Comparison of ENCODE assay signal across 1 cellular context in genomic region chr1:167820684-167821355, GRCh38.
TF ChIP-seq lines count a peak whose summit lies in the region.

No MANE protein-coding gene starts in this region.

TF ChIP-seq in K562, 482 proteins besides CTCF, POLR2A, EP300 and RAD21 (continued from another document and continues in another):
- TF ChIP-seq ZNF609 (CRISPR knock-in tag; IDR thresholded peaks at IDR 0.05; ENCODE audit: borderline replicate concordance), result no peak
- 0 out of 2 replicates have a peak, but pooled peaks have one; percentile 59 for TF ChIP-seq TCF15 (CRISPR knock-in tag; IDR thresholded peaks at IDR 0.05)
- TF ChIP-seq SMARCB1 (IDR thresholded peaks at IDR 0.05; ENCODE audit: insufficient read length, low read depth), result no peak
- 0 out of 4 replicates have a peak, but pooled peaks of 1 of the 2 experiments have one; percentile 20 for TF ChIP-seq MNT (conservative IDR thresholded peaks at IDR 0.05)
- no peak for TF ChIP-seq FOXA3 (CRISPR knock-in tag; conservative IDR thresholded peaks at IDR 0.05 in 1 of 2, IDR thresholded peaks at IDR 0.05 in 1 of 2)
- no peak for TF ChIP-seq ZNF444 (CRISPR knock-in tag; IDR thresholded peaks at IDR 0.05)
- TF ChIP-seq MAFF (IDR thresholded peaks at IDR 0.05; ENCODE audit: low read length), result peak; percentile 64; the same call in 1 of the 2 replicates
- no peak for TF ChIP-seq ZNF253 (CRISPR knock-in tag; conservative IDR thresholded peaks at IDR 0.05)
- peak; percentile 17 for TF ChIP-seq E2F8 (IDR thresholded peaks at IDR 0.05; ENCODE audit: low read depth, partially characterized antibody)
- TF ChIP-seq PATZ1 (CRISPR knock-in tag; IDR thresholded peaks at IDR 0.05; ENCODE audit: borderline replicate concordance), result no peak
- 0 out of 2 replicates have a peak, but pooled peaks have one; percentile 50 for TF ChIP-seq ZNF133 (CRISPR knock-in tag; IDR thresholded peaks at IDR 0.05)
- no peak for TF ChIP-seq ZBTB33 (CRISPR knock-in tag; IDR thresholded peaks at IDR 0.05)
- peak; percentile 77 for TF ChIP-seq ZNF316 (IDR thresholded peaks at IDR 0.05)
- TF ChIP-seq KLF10 (CRISPR knock-in tag; IDR thresholded peaks at IDR 0.05), result no peak
- TF ChIP-seq ARID4B (CRISPR knock-in tag; IDR thresholded peaks at IDR 0.05), result no peak
- peak; percentile 40 for TF ChIP-seq KDM5B (IDR thresholded peaks at IDR 0.05; ENCODE audit: insufficient replicate concordance, low read depth, low read length)
- no peak for TF ChIP-seq STAT5A (IDR thresholded peaks at IDR 0.05; ENCODE audit: borderline replicate concordance, low read length)
- TF ChIP-seq ZNF668 (CRISPR knock-in tag; IDR thresholded peaks at IDR 0.05), result no peak
- no peak for TF ChIP-seq JUNB (CRISPR knock-in tag; conservative IDR thresholded peaks at IDR 0.05)
- no peak for TF ChIP-seq ZNF76 (CRISPR knock-in tag; IDR thresholded peaks at IDR 0.05; ENCODE audit: borderline replicate concordance)
- 0 out of 2 replicates have a peak, but pooled peaks have one; percentile 25 for TF ChIP-seq CXXC5 (CRISPR knock-in tag; IDR thresholded peaks at IDR 0.05)
- no peak for TF ChIP-seq GATA2 (CRISPR knock-in tag; IDR thresholded peaks at IDR 0.05)
- no peak for TF ChIP-seq ZNF41 (CRISPR knock-in tag; conservative IDR thresholded peaks at IDR 0.05)
- no peak for TF ChIP-seq PKNOX1 (IDR thresholded peaks at IDR 0.05)
- no peak for TF ChIP-seq ZNF431 (CRISPR knock-in tag; IDR thresholded peaks at IDR 0.05)
- TF ChIP-seq SIN3A (IDR thresholded peaks at IDR 0.05; ENCODE audit: borderline replicate concordance in 2 of 2, control insufficient read depth in 1 of 2, low read depth in 2 of 2, low read length in 2 of 2), result no peak
- no peak for TF ChIP-seq NBN (IDR thresholded peaks at IDR 0.05; ENCODE audit: low read depth)
- no peak for TF ChIP-seq ZNF77 (CRISPR knock-in tag; IDR thresholded peaks at IDR 0.05)
- no peak for TF ChIP-seq PYGO2 (tag; IDR thresholded peaks at IDR 0.05)
- TF ChIP-seq PCBP2 (IDR thresholded peaks at IDR 0.05; ENCODE audit: low read depth, low read length, poor library complexity, severe bottlenecking), result no peak
- 0 out of 2 replicates have a peak, but pooled peaks have one; percentile 35 for TF ChIP-seq GMEB1 (CRISPR knock-in tag; IDR thresholded peaks at IDR 0.05)
- TF ChIP-seq STAT5B (CRISPR knock-in tag; IDR thresholded peaks at IDR 0.05), result no peak
- no peak for TF ChIP-seq CREBBP (IDR thresholded peaks at IDR 0.05; ENCODE audit: low read depth, low read length)
- no peak for TF ChIP-seq ZNF785 (CRISPR knock-in tag; IDR thresholded peaks at IDR 0.05)
- peak; percentile 53 for TF ChIP-seq SMARCA4 (IDR thresholded peaks at IDR 0.05)
- TF ChIP-seq ZNF551 (CRISPR knock-in tag; IDR thresholded peaks at IDR 0.05), result no peak
- TF ChIP-seq NELFE (IDR thresholded peaks at IDR 0.05; ENCODE audit: insufficient read depth, insufficient read length), result no peak
- TF ChIP-seq CC2D1A (IDR thresholded peaks at IDR 0.05), result 0 out of 2 replicates have a peak, but pooled peaks have one; percentile 50
- no peak for TF ChIP-seq ZNF140 (CRISPR knock-in tag; IDR thresholded peaks at IDR 0.05)
- no peak for TF ChIP-seq ZNF217 (CRISPR knock-in tag; IDR thresholded peaks at IDR 0.05)
- TF ChIP-seq SOX6 (IDR thresholded peaks at IDR 0.05), result no peak; the same call in 1 of the 2 replicates
- no peak for TF ChIP-seq SIN3B (IDR thresholded peaks at IDR 0.05; ENCODE audit: low read depth)
